In genomic region chr10:125161570-125162139, GRCh38 we compare ENCODE assay signal across 8 cellular contexts. TPM values are rescaled to one million over a fixed set of nuclear protein-coding genes. Genes with fewer than 3 reads are reported as not detected.
DNase-seq lines count a peak whose midpoint lies in the region; ATAC-seq and TF ChIP-seq lines count a peak whose summit lies in the region.

No MANE protein-coding gene starts in this region.

- H3K27me3 ChIP-seq in HUES48 (ENCODE audit: control insufficient read depth, insufficient read depth, low read length) (no peaks in the 10 kb centered on the region), dorsolateral prefrontal cortex (no peaks in the 10 kb centered on the region), vagina (no peaks in the 10 kb centered on the region)

- H3K9ac ChIP-seq in HUES48 (ENCODE audit: low read depth, low read length) = peak overlapping the region; percentile 87

- TF ChIP-seq CTCF in AG09309 (IDR thresholded peaks at IDR 0.05; ENCODE audit: control insufficient read depth, insufficient read depth, low read depth, low read length, missing control alignments) (no peak), dorsolateral prefrontal cortex (IDR thresholded peaks at IDR 0.05 in 54 of 56, conservative IDR thresholded peaks at IDR 0.05 in 2 of 56; ENCODE audit: low read depth in 1 of 56, partially characterized antibody in 56 of 56) (peak in 49 of 56 donors; percentile 2 to 75 (median 52)), vagina (IDR thresholded peaks at IDR 0.05) (peak in 1 of 3 experiments; percentile 15)

- H3K9me3 ChIP-seq in HUES48 (ENCODE audit: control insufficient read depth, insufficient read depth, low read length) (no peaks in the 10 kb centered on the region), vagina (no peaks in the 10 kb centered on the region)

- peak overlapping the region; percentile 98 for H3K27ac ChIP-seq in HUES48 (ENCODE audit: low read depth, low read length)
- peak overlapping the region in 54 of 59 donors; percentile 1 to 98 (median 87) for H3K27ac ChIP-seq in dorsolateral prefrontal cortex
- peak overlapping the region; percentile 98 for H3K27ac ChIP-seq in vagina

- DNase-seq in AG09309 (ENCODE audit: low read depth) = no peak
- peak in 4 of 10 donors; percentile 48 to 69 (median 54) for DNase-seq in dorsolateral prefrontal cortex
- peak; percentile 89 for DNase-seq in mesenteric fat pad (ENCODE audit: low spot score)
- no peak for DNase-seq in vagina (ENCODE audit: extremely low spot score in 2 of 2)
- no peak for DNase-seq in NCI-H187 (lab: John Stamatoyannopoulos, UW)
- DNase-seq in NK-92 treated with Interleukin-12 subunit alpha and Interleukin-12 subunit beta, amount 100 ng/mL, for 24 hours (lab: John Stamatoyannopoulos, UW) = no peak

- intact Hi-C loops in dorsolateral prefrontal cortex (cut with DNase I) = loop anchor here in 1 of 2 donors (5.0 kb wide), 1 partner anchor 159 kb away; no protein-coding TSS in a partner anchor
- intact Hi-C loops in vagina (cut with DNase I) = no loop called here

- H3K4me1 ChIP-seq in HUES48 (ENCODE audit: control insufficient read depth, insufficient read depth, low read length) (peaks cover 10% of the 10 kb centered on the region), vagina (peaks cover 26% of the 10 kb centered on the region)

- no peak for ATAC-seq in GM21381 (IDR thresholded peaks at IDR 0.05; ENCODE audit: unreplicated experiment)

- TF ChIP-seq POLR2A in vagina (IDR thresholded peaks at IDR 0.05) = no peak

- H3K36me3 ChIP-seq in HUES48 (ENCODE audit: control insufficient read depth, insufficient read depth, low read length) (no peaks in the 10 kb centered on the region), vagina (no peaks in the 10 kb centered on the region)

- H3K4me3 ChIP-seq in AG09309 (ENCODE audit: control insufficient read depth, low read depth, low read length) (peak overlapping the region; percentile 65), HUES48 (ENCODE audit: low read depth, low read length) (peak overlapping the region; percentile 87), dorsolateral prefrontal cortex (peak overlapping the region; percentile 48 to 87 (median 75)), vagina (peak overlapping the region; percentile 78 to 96)

RNA-seq across cellular contexts. Expression of gene CTBP2, which starts 1.3 kb away (rescaled TPM):
- total RNA-seq in dorsolateral prefrontal cortex (10 to 100 TPM; 31.4 to 73.2 (median 44.4) TPM), mesenteric fat pad (56.5 TPM), vagina (74.4 TPM)
